ENCODE assay signal across 2 cellular contexts in genomic region chr6:129686941-129687627, GRCh38.
TF ChIP-seq lines count a peak whose summit lies in the region.

No MANE protein-coding gene starts in this region.

TF ChIP-seq in SK-N-SH, 30 proteins besides CTCF, POLR2A, EP300 and RAD21 (continued from another document):
- TF ChIP-seq REST (IDR thresholded peaks at IDR 0.05; ENCODE audit: low read depth, low read length) (no peak), GABPA (IDR thresholded peaks at IDR 0.05; ENCODE audit: low read depth) (no peak), USF2 (IDR thresholded peaks at IDR 0.05; ENCODE audit: borderline replicate concordance, low read depth, low read length) (no peak)

TF ChIP-seq in SK-N-SH treated with all-trans-retinoic acid at 6 μM for 48 hours, 23 proteins besides CTCF, POLR2A, EP300 and RAD21 (continued from another document):
- TF ChIP-seq PATZ1 (CRISPR knock-in tag; IDR thresholded peaks at IDR 0.05; ENCODE audit: borderline replicate concordance): no peak
